9 cellular contexts compared by ENCODE assay signal in the genomic region with DNA sequence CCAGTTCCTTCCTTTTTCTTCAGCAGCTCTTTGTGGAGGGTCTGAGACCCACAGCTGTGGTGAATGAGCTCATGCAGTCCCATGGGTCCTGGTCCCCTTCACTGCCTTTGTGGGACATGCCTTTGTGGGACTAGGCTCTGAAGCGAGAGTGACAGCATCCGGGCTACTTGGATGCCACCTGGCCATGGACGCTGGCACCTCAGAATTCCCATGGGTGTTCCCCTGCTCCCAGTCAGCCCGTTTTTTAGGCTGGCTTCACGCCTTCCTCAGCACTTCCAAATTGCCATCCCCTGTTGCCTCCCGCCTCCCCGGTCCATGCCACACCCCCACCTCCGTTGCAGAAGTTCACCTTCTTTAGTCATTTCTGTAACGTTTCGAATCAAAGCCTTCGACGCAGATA. TPM values are rescaled to one million over a fixed set of nuclear protein-coding genes. Genes with fewer than 3 reads are reported as not detected.
A peak's percentile ranks its signal among the peaks of the same experiment; 100 is the strongest.
DNase-seq lines count a peak whose midpoint lies in the region; ATAC-seq and TF ChIP-seq lines count a peak whose summit lies in the region.
"Had no signal": no experiment of that assay in that cellular context is flagged by ENCODE, and none has a peak within 500 bp of the region (broad histone marks: within the 10 kb centered on the region; RNA-seq: fewer than 3 reads in every experiment).

No MANE protein-coding gene starts in this region.

- H3K27me3 ChIP-seq in thoracic aorta (replicated peaks; ENCODE audit: insufficient read depth) = no peaks in the 10 kb centered on the region

- TF ChIP-seq CTCF in thoracic aorta (IDR thresholded peaks at IDR 0.05) = no peak

- no peaks in the 10 kb centered on the region for H3K9me3 Mint-ChIP-seq in effector memory CD8-positive, alpha-beta T cell

- no peak overlapping the region for H3K27ac ChIP-seq in thoracic aorta
- H3K27ac ChIP-seq: HL-60 had no signal

- peaks cover 5% of the 10 kb centered on the region for H3K36me3 ChIP-seq in thoracic aorta

- ATAC-seq in Right ventricle myocardium inferior (peak; percentile 9), Right ventricle myocardium superior (ENCODE audit: poor library complexity) (no peak), HG03280 (IDR thresholded peaks at IDR 0.05; ENCODE audit: unreplicated experiment) (peak; percentile 20), thoracic aorta (ENCODE audit: insufficient number of reproducible peaks, low FRiP score, low read depth) (no peak)
- no peak for ATAC-seq in effector memory CD8-positive, alpha-beta T cell (replicated peaks)

- peak overlapping the region; percentile 82 to 85 for H3K4me3 Mint-ChIP-seq in effector memory CD8-positive, alpha-beta T cell

- intact Hi-C loops in Right ventricle myocardium inferior (cut with DNase I) (no loop called here), Right ventricle myocardium superior (cut with DNase I) (no loop called here)

- H3K4me1 Mint-ChIP-seq in effector memory CD8-positive, alpha-beta T cell (ENCODE audit: low read depth in 2 of 2) = peaks cover 19 to 27% of the 10 kb centered on the region in 2 donors

- no peaks in the 10 kb centered on the region for H3K9me3 ChIP-seq in thoracic aorta

- no peaks in the 10 kb centered on the region for H3K4me1 ChIP-seq in thoracic aorta (ENCODE audit: control insufficient read depth in 1 of 2, low read depth in 2 of 2)

- peak overlapping the region; percentile 86 to 97 for H3K27ac Mint-ChIP-seq in effector memory CD8-positive, alpha-beta T cell

- DNase-seq in Right ventricle myocardium inferior (ENCODE audit: missing footprints) (no peak), Right ventricle myocardium superior (no peak), thoracic aorta (ENCODE audit: low spot score) (no peak), NCI-H2029 (lab: John Stamatoyannopoulos, UW) (no peak), SIG-M5 treated with dmso at 0.1 percent for 504 hours (lab: John Stamatoyannopoulos, UW; ENCODE audit: unreplicated experiment) (no peak)
- DNase-seq in effector memory CD8-positive, alpha-beta T cell = no peak
- DNase-seq in stimulated activated CD8-positive, alpha-beta memory T cell treated with anti-CD3 and anti-CD28 coated beads, Interleukin-4, amount 100 ng/mL, for 48 hours = no peak

- H3K4me3 ChIP-seq in thoracic aorta = peak overlapping the region; percentile 2

- peaks cover 12% of the 10 kb centered on the region for H3K36me3 Mint-ChIP-seq in effector memory CD8-positive, alpha-beta T cell (ENCODE audit: insufficient read depth)

- H3K27me3 Mint-ChIP-seq in effector memory CD8-positive, alpha-beta T cell = no peaks in the 10 kb centered on the region

RNA-seq across cellular contexts. Expression of gene RAMACL, which starts 45.1 kb away (rescaled TPM):
- 0.43 TPM for total RNA-seq in Right ventricle myocardium inferior
- 1.3 TPM for total RNA-seq in Right ventricle myocardium superior
- total RNA-seq in thoracic aorta = 1 to 10 TPM; 4.6 to 4.7 TPM

Comparison
In these comparisons a context has a peak if more than half of its experiments do, and no peak if none do; other contexts are left out.
1. ATAC-seq: peak in Right ventricle myocardium inferior (single experiment) and HG03280 (single experiment); none in Right ventricle myocardium superior (single experiment), effector memory CD8-positive, alpha-beta T cell (single experiment) and thoracic aorta (single experiment).